In genomic region chr17:82751171-82751570, GRCh38 we compare ENCODE assay signal across 1 cellular context.
TF ChIP-seq lines count a peak whose summit lies in the region.

No MANE protein-coding gene starts in this region.

TF ChIP-seq in SK-N-SH, 30 proteins besides CTCF, POLR2A, EP300 and RAD21:
- TF ChIP-seq SIN3A (IDR thresholded peaks at IDR 0.05; ENCODE audit: borderline replicate concordance, low read depth, low read length) (0 out of 2 replicates have a peak, but pooled peaks have one; percentile 12), NRF1 (IDR thresholded peaks at IDR 0.05; ENCODE audit: low read depth, low read length) (peak; percentile 21), JUND (IDR thresholded peaks at IDR 0.05) (no peak), POLR2AphosphoS5 (IDR thresholded peaks at IDR 0.05; ENCODE audit: low read depth, low read length) (0 out of 2 replicates have a peak, but pooled peaks have one; percentile 19), GABPA (IDR thresholded peaks at IDR 0.05; ENCODE audit: low read depth) (no peak)
TF ChIP-seq in SK-N-SH: peak in this region for 3.
